In the genomic region with DNA sequence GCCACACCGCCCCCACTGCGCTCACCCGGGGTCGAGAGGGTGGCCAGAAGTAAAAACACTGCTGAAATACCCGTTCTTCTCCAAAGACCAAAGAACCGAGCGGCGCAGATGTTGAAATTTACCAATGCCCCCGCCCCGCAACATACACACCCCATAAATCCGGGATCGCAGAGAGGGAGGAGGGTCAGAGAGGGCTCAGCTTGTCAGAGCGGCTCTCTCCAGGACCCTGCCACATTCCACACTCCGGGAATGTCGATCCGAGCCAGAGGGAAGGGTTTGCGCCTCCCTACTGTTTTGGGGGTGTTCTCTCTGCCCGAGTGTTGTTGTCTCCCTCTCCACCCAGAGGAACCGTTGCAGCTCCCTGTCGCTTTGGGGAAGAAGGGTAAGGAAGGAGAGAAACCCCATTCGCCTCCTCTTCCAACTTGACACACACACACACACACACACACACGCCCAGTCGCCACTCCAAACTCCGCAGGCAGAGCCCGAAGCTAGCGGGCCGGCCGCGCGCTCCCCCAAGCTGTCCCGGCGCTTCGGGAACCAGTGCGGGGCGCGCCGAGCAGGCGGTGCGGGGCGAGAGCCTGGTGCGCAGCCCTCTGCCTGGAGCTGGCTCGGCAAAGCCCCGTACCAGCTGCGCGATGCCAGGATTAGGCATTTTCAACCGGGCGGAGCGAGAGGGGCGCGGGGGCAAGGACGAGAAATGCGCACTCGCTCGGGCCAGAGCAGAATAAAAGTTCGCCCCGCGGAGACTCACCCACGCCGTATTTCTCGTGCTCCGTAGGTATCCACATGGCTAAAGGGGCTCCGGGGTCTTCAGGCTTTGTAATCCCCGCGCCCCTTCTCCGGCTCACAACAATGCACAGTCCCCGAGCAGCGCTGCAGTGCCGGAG, we compare ENCODE assay signal across 1 cellular context.
TF ChIP-seq lines count a peak whose summit lies in the region.

No MANE protein-coding gene starts in this region.

TF ChIP-seq in HEK293, 187 proteins besides CTCF, POLR2A, EP300 and RAD21 (continued from another document and continues in another):
- TF ChIP-seq, protein P1, sequence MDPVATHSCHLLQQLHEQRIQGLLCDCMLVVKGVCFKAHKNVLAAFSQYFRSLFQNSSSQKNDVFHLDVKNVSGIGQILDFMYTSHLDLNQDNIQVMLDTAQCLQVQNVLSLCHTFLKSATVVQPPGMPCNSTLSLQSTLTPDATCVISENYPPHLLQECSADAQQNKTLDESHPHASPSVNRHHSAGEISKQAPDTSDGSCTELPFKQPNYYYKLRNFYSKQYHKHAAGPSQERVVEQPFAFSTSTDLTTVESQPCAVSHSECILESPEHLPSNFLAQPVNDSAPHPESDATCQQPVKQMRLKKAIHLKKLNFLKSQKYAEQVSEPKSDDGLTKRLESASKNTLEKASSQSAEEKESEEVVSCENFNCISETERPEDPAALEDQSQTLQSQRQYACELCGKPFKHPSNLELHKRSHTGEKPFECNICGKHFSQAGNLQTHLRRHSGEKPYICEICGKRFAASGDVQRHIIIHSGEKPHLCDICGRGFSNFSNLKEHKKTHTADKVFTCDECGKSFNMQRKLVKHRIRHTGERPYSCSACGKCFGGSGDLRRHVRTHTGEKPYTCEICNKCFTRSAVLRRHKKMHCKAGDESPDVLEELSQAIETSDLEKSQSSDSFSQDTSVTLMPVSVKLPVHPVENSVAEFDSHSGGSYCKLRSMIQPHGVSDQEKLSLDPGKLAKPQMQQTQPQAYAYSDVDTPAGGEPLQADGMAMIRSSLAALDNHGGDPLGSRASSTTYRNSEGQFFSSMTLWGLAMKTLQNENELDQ (tag by site-specific recombination; IDR thresholded peaks at IDR 0.05; ENCODE audit: low read depth): no peak
- no peak for TF ChIP-seq GLI2 (tag by site-specific recombination; IDR thresholded peaks at IDR 0.05; ENCODE audit: borderline replicate concordance, low read depth)
- TF ChIP-seq ZNF555 (tag by site-specific recombination; conservative IDR thresholded peaks at IDR 0.05): no peak
- TF ChIP-seq OVOL3 (tag by site-specific recombination; IDR thresholded peaks at IDR 0.05): no peak
- no peak for TF ChIP-seq ZNF266 (tag by site-specific recombination; IDR thresholded peaks at IDR 0.05; ENCODE audit: low read depth)
- no peak for TF ChIP-seq ZNF214 (tag by site-specific recombination; IDR thresholded peaks at IDR 0.05; ENCODE audit: borderline replicate concordance)
- no peak for TF ChIP-seq ZSCAN23 (tag by site-specific recombination; IDR thresholded peaks at IDR 0.05)
- TF ChIP-seq, protein P2, sequence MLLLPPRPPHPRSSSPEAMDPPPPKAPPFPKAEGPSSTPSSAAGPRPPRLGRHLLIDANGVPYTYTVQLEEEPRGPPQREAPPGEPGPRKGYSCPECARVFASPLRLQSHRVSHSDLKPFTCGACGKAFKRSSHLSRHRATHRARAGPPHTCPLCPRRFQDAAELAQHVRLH (tag by site-specific recombination; IDR thresholded peaks at IDR 0.05): no peak
- TF ChIP-seq ZNF776 (tag by site-specific recombination; IDR thresholded peaks at IDR 0.05; ENCODE audit: borderline replicate concordance): no peak
- TF ChIP-seq PRDM1 (tag by site-specific recombination; IDR thresholded peaks at IDR 0.05): peak; percentile 62
- no peak for TF ChIP-seq ZNF239 (tag by site-specific recombination; IDR thresholded peaks at IDR 0.05)
- TF ChIP-seq ZNF792 (tag by site-specific recombination; IDR thresholded peaks at IDR 0.05): no peak
- TF ChIP-seq ZBTB17 (tag by site-specific recombination; IDR thresholded peaks at IDR 0.05): peak; percentile 96
- no peak for TF ChIP-seq ZBTB21 (tag by site-specific recombination; IDR thresholded peaks at IDR 0.05)
- no peak for TF ChIP-seq GLIS1 (tag by site-specific recombination; IDR thresholded peaks at IDR 0.05)
- no peak; the same call in 1 of the 2 replicates for TF ChIP-seq GLI4 (tag by site-specific recombination; IDR thresholded peaks at IDR 0.05)
- no peak for TF ChIP-seq ZNF114 (tag by site-specific recombination; IDR thresholded peaks at IDR 0.05)
- TF ChIP-seq, protein P3, sequence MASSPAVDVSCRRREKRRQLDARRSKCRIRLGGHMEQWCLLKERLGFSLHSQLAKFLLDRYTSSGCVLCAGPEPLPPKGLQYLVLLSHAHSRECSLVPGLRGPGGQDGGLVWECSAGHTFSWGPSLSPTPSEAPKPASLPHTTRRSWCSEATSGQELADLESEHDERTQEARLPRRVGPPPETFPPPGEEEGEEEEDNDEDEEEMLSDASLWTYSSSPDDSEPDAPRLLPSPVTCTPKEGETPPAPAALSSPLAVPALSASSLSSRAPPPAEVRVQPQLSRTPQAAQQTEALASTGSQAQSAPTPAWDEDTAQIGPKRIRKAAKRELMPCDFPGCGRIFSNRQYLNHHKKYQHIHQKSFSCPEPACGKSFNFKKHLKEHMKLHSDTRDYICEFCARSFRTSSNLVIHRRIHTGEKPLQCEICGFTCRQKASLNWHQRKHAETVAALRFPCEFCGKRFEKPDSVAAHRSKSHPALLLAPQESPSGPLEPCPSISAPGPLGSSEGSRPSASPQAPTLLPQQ (tag by site-specific recombination; IDR thresholded peaks at IDR 0.05): peak; percentile 64; the same call in 1 of the 2 replicates
- no peak for TF ChIP-seq ZNF544 (tag by site-specific recombination; IDR thresholded peaks at IDR 0.05)
- TF ChIP-seq ZNF785 (tag by site-specific recombination; IDR thresholded peaks at IDR 0.05): no peak
- TF ChIP-seq, protein P4, sequence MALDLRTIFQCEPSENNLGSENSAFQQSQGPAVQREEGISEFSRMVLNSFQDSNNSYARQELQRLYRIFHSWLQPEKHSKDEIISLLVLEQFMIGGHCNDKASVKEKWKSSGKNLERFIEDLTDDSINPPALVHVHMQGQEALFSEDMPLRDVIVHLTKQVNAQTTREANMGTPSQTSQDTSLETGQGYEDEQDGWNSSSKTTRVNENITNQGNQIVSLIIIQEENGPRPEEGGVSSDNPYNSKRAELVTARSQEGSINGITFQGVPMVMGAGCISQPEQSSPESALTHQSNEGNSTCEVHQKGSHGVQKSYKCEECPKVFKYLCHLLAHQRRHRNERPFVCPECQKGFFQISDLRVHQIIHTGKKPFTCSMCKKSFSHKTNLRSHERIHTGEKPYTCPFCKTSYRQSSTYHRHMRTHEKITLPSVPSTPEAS (tag by site-specific recombination; IDR thresholded peaks at IDR 0.05): peak; percentile 92
- TF ChIP-seq ZNF747 (tag by site-specific recombination; IDR thresholded peaks at IDR 0.05): no peak
- TF ChIP-seq ZNF138 (tag by site-specific recombination; IDR thresholded peaks at IDR 0.05; ENCODE audit: borderline replicate concordance): no peak
- no peak for TF ChIP-seq ZNF140 (tag by site-specific recombination; IDR thresholded peaks at IDR 0.05)
- no peak for TF ChIP-seq GFI1B (tag by site-specific recombination; IDR thresholded peaks at IDR 0.05)
- TF ChIP-seq, protein P5, sequence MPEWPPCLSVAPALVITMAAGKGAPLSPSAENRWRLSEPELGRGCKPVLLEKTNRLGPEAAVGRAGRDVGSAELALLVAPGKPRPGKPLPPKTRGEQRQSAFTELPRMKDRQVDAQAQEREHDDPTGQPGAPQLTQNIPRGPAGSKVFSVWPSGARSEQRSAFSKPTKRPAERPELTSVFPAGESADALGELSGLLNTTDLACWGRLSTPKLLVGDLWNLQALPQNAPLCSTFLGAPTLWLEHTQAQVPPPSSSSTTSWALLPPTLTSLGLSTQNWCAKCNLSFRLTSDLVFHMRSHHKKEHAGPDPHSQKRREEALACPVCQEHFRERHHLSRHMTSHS (tag by site-specific recombination; IDR thresholded peaks at IDR 0.05): no peak
- TF ChIP-seq, protein P6, sequence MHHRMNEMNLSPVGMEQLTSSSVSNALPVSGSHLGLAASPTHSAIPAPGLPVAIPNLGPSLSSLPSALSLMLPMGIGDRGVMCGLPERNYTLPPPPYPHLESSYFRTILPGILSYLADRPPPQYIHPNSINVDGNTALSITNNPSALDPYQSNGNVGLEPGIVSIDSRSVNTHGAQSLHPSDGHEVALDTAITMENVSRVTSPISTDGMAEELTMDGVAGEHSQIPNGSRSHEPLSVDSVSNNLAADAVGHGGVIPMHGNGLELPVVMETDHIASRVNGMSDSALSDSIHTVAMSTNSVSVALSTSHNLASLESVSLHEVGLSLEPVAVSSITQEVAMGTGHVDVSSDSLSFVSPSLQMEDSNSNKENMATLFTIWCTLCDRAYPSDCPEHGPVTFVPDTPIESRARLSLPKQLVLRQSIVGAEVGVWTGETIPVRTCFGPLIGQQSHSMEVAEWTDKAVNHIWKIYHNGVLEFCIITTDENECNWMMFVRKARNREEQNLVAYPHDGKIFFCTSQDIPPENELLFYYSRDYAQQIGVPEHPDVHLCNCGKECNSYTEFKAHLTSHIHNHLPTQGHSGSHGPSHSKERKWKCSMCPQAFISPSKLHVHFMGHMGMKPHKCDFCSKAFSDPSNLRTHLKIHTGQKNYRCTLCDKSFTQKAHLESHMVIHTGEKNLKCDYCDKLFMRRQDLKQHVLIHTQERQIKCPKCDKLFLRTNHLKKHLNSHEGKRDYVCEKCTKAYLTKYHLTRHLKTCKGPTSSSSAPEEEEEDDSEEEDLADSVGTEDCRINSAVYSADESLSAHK (tag by site-specific recombination; IDR thresholded peaks at IDR 0.05): no peak
- TF ChIP-seq ZNF350 (tag by site-specific recombination; IDR thresholded peaks at IDR 0.05): no peak
- TF ChIP-seq ZNF621 (tag by site-specific recombination; IDR thresholded peaks at IDR 0.05): no peak
- peak; percentile 73; the same call in 1 of the 2 replicates for TF ChIP-seq IKZF3 (tag by site-specific recombination; IDR thresholded peaks at IDR 0.05)
- TF ChIP-seq, protein P7, sequence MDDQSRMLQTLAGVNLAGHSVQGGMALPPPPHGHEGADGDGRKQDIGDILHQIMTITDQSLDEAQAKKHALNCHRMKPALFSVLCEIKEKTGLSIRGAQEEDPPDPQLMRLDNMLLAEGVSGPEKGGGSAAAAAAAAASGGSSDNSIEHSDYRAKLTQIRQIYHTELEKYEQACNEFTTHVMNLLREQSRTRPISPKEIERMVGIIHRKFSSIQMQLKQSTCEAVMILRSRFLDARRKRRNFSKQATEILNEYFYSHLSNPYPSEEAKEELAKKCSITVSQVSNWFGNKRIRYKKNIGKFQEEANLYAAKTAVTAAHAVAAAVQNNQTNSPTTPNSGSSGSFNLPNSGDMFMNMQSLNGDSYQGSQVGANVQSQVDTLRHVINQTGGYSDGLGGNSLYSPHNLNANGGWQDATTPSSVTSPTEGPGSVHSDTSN (CRISPR knock-in tag; IDR thresholded peaks at IDR 0.05): no peak
- no peak for TF ChIP-seq ZNF837 (tag by site-specific recombination; IDR thresholded peaks at IDR 0.05)
- TF ChIP-seq, protein P8, sequence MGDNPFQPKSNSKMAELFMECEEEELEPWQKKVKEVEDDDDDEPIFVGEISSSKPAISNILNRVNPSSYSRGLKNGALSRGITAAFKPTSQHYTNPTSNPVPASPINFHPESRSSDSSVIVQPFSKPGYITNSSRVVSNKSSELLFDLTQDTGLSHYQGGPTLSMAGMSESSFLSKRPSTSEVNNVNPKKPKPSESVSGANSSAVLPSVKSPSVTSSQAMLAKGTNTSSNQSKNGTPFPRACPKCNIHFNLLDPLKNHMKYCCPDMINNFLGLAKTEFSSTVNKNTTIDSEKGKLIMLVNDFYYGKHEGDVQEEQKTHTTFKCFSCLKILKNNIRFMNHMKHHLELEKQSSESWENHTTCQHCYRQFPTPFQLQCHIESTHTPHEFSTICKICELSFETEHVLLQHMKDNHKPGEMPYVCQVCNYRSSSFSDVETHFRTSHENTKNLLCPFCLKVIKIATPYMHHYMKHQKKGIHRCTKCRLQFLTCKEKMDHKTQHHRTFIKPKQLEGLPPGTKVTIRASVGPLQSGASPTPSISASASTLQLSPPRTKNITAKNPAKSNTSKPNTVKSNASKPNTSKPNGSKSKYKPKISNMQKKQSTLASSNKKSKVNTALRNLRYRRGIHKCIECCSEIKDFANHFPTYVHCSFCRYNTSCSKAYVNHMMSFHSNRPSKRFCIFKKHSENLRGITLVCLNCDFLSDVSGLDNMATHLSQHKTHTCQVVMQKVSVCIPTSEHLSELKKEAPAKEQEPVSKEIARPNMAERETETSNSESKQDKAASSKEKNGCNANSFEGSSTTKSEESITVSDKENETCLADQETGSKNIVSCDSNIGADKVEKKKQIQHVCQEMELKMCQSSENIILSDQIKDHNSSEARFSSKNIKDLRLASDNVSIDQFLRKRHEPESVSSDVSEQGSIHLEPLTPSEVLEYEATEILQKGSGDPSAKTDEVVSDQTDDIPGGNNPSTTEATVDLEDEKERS (tag by site-specific recombination; IDR thresholded peaks at IDR 0.05): no peak
- no peak for TF ChIP-seq ZNF426 (tag by site-specific recombination; IDR thresholded peaks at IDR 0.05)
- TF ChIP-seq, protein P9, sequence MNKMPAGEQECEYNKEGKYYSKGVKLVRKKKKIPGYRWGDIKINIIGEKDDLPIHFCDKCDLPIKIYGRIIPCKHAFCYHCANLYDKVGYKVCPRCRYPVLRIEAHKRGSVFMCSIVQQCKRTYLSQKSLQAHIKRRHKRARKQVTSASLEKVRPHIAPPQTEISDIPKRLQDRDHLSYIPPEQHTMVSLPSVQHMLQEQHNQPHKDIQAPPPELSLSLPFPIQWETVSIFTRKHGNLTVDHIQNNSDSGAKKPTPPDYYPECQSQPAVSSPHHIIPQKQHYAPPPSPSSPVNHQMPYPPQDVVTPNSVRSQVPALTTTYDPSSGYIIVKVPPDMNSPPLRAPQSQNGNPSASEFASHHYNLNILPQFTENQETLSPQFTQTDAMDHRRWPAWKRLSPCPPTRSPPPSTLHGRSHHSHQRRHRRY (tag by site-specific recombination; IDR thresholded peaks at IDR 0.05): no peak
- TF ChIP-seq ZNF658 (tag by site-specific recombination; IDR thresholded peaks at IDR 0.05): no peak
- TF ChIP-seq KLF10 (tag by site-specific recombination; IDR thresholded peaks at IDR 0.05): no peak
- TF ChIP-seq ZNF48 (tag by site-specific recombination; IDR thresholded peaks at IDR 0.05): no peak
- no peak for TF ChIP-seq TCF7L2 (IDR thresholded peaks at IDR 0.05; ENCODE audit: borderline replicate concordance, low read depth, low read length)
- TF ChIP-seq ZNF394 (tag by site-specific recombination; IDR thresholded peaks at IDR 0.05; ENCODE audit: borderline replicate concordance): no peak; the same call in 1 of the 2 replicates
- TF ChIP-seq, protein P10, sequence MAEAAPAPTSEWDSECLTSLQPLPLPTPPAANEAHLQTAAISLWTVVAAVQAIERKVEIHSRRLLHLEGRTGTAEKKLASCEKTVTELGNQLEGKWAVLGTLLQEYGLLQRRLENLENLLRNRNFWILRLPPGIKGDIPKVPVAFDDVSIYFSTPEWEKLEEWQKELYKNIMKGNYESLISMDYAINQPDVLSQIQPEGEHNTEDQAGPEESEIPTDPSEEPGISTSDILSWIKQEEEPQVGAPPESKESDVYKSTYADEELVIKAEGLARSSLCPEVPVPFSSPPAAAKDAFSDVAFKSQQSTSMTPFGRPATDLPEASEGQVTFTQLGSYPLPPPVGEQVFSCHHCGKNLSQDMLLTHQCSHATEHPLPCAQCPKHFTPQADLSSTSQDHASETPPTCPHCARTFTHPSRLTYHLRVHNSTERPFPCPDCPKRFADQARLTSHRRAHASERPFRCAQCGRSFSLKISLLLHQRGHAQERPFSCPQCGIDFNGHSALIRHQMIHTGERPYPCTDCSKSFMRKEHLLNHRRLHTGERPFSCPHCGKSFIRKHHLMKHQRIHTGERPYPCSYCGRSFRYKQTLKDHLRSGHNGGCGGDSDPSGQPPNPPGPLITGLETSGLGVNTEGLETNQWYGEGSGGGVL (tag by site-specific recombination; IDR thresholded peaks at IDR 0.05): peak; percentile 83
- TF ChIP-seq FEZF1 (tag by site-specific recombination; IDR thresholded peaks at IDR 0.05): no peak
- no peak for TF ChIP-seq SCRT1 (tag by site-specific recombination; IDR thresholded peaks at IDR 0.05; ENCODE audit: borderline replicate concordance)
- TF ChIP-seq ZNF473 (tag by site-specific recombination; IDR thresholded peaks at IDR 0.05): no peak
- no peak for TF ChIP-seq ZNF404 (tag by site-specific recombination; IDR thresholded peaks at IDR 0.05)
- no peak for TF ChIP-seq SETDB1 (IDR thresholded peaks at IDR 0.05; ENCODE audit: insufficient read length, low read length)
- TF ChIP-seq ZNF664 (tag by site-specific recombination; IDR thresholded peaks at IDR 0.05): no peak
